ENCODE assay signal across 15 cellular contexts in genomic region chr9:98922721-98923435, GRCh38. TPM values are rescaled to one million over a fixed set of nuclear protein-coding genes. Genes with fewer than 3 reads are reported as not detected.
DNase-seq lines count a peak whose midpoint lies in the region; ATAC-seq and TF ChIP-seq lines count a peak whose summit lies in the region.
"Had no signal": no experiment of that assay in that cellular context is flagged by ENCODE, and none has a peak within 500 bp of the region (broad histone marks: within the 10 kb centered on the region; RNA-seq: fewer than 3 reads in every experiment).

No MANE protein-coding gene starts in this region.

- 72% methylated on average over 4 of the region's 4 CpGs for WGBS in hepatocyte (ENCODE audit: low lambda C conversion rate, missing lambda C conversion rate)
- no CpG with 5 or more reads among the region's 4 CpGs for WGBS in neuronal stem cell (ENCODE audit: extremely low coverage in 2 of 2, insufficient read length in 2 of 2, insufficient replicate concordance in 1 of 2), 2 donors

- H2BK120ac ChIP-seq in neuronal stem cell (ENCODE audit: low read depth, low read length) = no peak overlapping the region

- peak overlapping the region; percentile 42 for H3K4me2 ChIP-seq in hepatocyte
- no peak overlapping the region for H3K4me2 ChIP-seq in neuronal stem cell (ENCODE audit: insufficient read depth, low read length, poor library complexity, severe bottlenecking)

- no peaks in the 10 kb centered on the region for H3K9me2 ChIP-seq in hepatocyte (replicated peaks; ENCODE audit: insufficient read depth)

- no peak overlapping the region for H2BK12ac ChIP-seq in neuronal stem cell (ENCODE audit: low read length)

- no peaks in the 10 kb centered on the region for H3K9me3 Mint-ChIP-seq in stimulated activated effector memory CD8-positive, alpha-beta T cell treated with anti-CD3 and anti-CD28 coated beads, Interleukin-12 subunit alpha, Interleukin-12 subunit beta, amount 100 ng/mL, for 72 hours

- H3K4me3 ChIP-seq in hepatocyte (no peak overlapping the region), neuronal stem cell (ENCODE audit: low read length in 2 of 2) (no peak overlapping the region)
- H3K4me3 ChIP-seq: cardiac muscle cell, heart left ventricle, SK-N-MC, thyroid gland had no signal

- no peaks in the 10 kb centered on the region for H3K79me2 ChIP-seq in hepatocyte

- H3K27me3 ChIP-seq in hepatocyte (no peaks in the 10 kb centered on the region), neuronal stem cell (ENCODE audit: control insufficient read depth in 3 of 3, insufficient read depth in 3 of 3, low read depth in 1 of 3, low read length in 3 of 3) (peaks cover 0 to 13% (median 0%) of the 10 kb centered on the region in 3 experiments)
- H3K27me3 ChIP-seq: cardiac muscle cell, heart left ventricle, thyroid gland had no signal

- no peak overlapping the region for H3K9ac ChIP-seq in neuronal stem cell (ENCODE audit: low read depth, low read length, poor library complexity)

- DNase-seq in SKM-1 treated with dmso at 0.1 percent for 144 hours (lab: John Stamatoyannopoulos, UW; ENCODE audit: unreplicated experiment) = peak; percentile 13
- DNase-seq in SKM-1 (lab: John Stamatoyannopoulos, UW; ENCODE audit: unreplicated experiment) = no peak
- DNase-seq in RPMI7951 (ENCODE audit: low read depth) = peak; percentile 55
- DNase-seq in hepatocyte (ENCODE audit: low spot score) = no peak
- no peak for DNase-seq in stimulated activated effector memory CD8-positive, alpha-beta T cell treated with anti-CD3 and anti-CD28 coated beads, Interleukin-12 subunit alpha, Interleukin-12 subunit beta, amount 100 ng/mL, for 72 hours (ENCODE audit: low spot score in 2 of 2)
- DNase-seq in neuronal stem cell (ENCODE audit: low spot score) = no peak
- DNase-seq in NCI-H82 (lab: John Stamatoyannopoulos, UW) = no peak
- DNase-seq: activated gamma-delta T cell treated with Interleukin-2 at 50 U/mL for 16 hours, heart left ventricle, NCI-H1694 treated with DMSO at 0.1 percent for 48 hours, NCI-H526, thyroid gland had no signal

- TF ChIP-seq CTCF in hepatocyte (IDR thresholded peaks at IDR 0.05; ENCODE audit: poor library complexity) = no peak

- no peak overlapping the region for H3K23ac ChIP-seq in neuronal stem cell (ENCODE audit: low read depth, low read length, poor library complexity)

- no peak overlapping the region for H3K4ac ChIP-seq in neuronal stem cell (ENCODE audit: low read length)

- H3K27ac ChIP-seq in hepatocyte = peak overlapping the region; percentile 57
- no peak overlapping the region for H3K27ac ChIP-seq in neuronal stem cell (replicated peaks; ENCODE audit: low read length)
- H3K27ac ChIP-seq: cardiac muscle cell, SK-N-MC, thyroid gland had no signal

- no peaks in the 10 kb centered on the region for H3K79me1 ChIP-seq in neuronal stem cell (ENCODE audit: low read depth, low read length)

- peak; percentile 19 for ATAC-seq in stimulated activated effector memory CD8-positive, alpha-beta T cell treated with anti-CD3 and anti-CD28 coated beads, Interleukin-12 subunit alpha, Interleukin-12 subunit beta, amount 100 ng/mL, for 72 hours
- ATAC-seq in HG02678 (IDR thresholded peaks at IDR 0.05; ENCODE audit: unreplicated experiment) = no peak

- H2AFZ ChIP-seq in hepatocyte (no peak overlapping the region), neuronal stem cell (ENCODE audit: low read length) (no peak overlapping the region)

- no peak overlapping the region for H2BK15ac ChIP-seq in neuronal stem cell (ENCODE audit: low read length)

- H4K91ac ChIP-seq in neuronal stem cell (ENCODE audit: low read depth, low read length, poor library complexity) = no peak overlapping the region

- H2BK5ac ChIP-seq in neuronal stem cell (ENCODE audit: low read length) = no peak overlapping the region

- no peak overlapping the region for H4K8ac ChIP-seq in neuronal stem cell (ENCODE audit: low read depth, low read length)

- no peaks in the 10 kb centered on the region for H4K20me1 ChIP-seq in hepatocyte (ENCODE audit: insufficient read depth, poor library complexity, severe bottlenecking)

- no peaks in the 10 kb centered on the region for H3K4me1 Mint-ChIP-seq in stimulated activated effector memory CD8-positive, alpha-beta T cell treated with anti-CD3 and anti-CD28 coated beads, Interleukin-12 subunit alpha, Interleukin-12 subunit beta, amount 100 ng/mL, for 72 hours

- no peaks in the 10 kb centered on the region for H3K36me3 Mint-ChIP-seq in stimulated activated effector memory CD8-positive, alpha-beta T cell treated with anti-CD3 and anti-CD28 coated beads, Interleukin-12 subunit alpha, Interleukin-12 subunit beta, amount 100 ng/mL, for 72 hours

- no peaks in the 10 kb centered on the region for H3K9me3 ChIP-seq in hepatocyte (ENCODE audit: low read depth)
- no peaks in the 10 kb centered on the region for H3K9me3 ChIP-seq in neuronal stem cell (replicated peaks in 1 of 2; ENCODE audit: control insufficient read depth in 2 of 2, insufficient read depth in 1 of 2, low read depth in 1 of 2, low read length in 2 of 2)
- H3K9me3 ChIP-seq: heart left ventricle, thyroid gland had no signal

- H2AK5ac ChIP-seq in neuronal stem cell (ENCODE audit: low read depth, low read length) = no peak overlapping the region

- no peak overlapping the region for H3K4me3 Mint-ChIP-seq in stimulated activated effector memory CD8-positive, alpha-beta T cell treated with anti-CD3 and anti-CD28 coated beads, Interleukin-12 subunit alpha, Interleukin-12 subunit beta, amount 100 ng/mL, for 72 hours

- no peak overlapping the region for H3K14ac ChIP-seq in neuronal stem cell (ENCODE audit: low read length)

- H3K4me1 ChIP-seq in hepatocyte (ENCODE audit: insufficient read depth) (peaks cover 12% of the 10 kb centered on the region), neuronal stem cell (ENCODE audit: control insufficient read depth in 2 of 2, insufficient read depth in 1 of 2, low read depth in 1 of 2, low read length in 2 of 2) (peaks cover 0 to 14% of the 10 kb centered on the region in 2 donors)

- no peak overlapping the region for H3K27ac Mint-ChIP-seq in stimulated activated effector memory CD8-positive, alpha-beta T cell treated with anti-CD3 and anti-CD28 coated beads, Interleukin-12 subunit alpha, Interleukin-12 subunit beta, amount 100 ng/mL, for 72 hours

- H3K36me3 ChIP-seq in hepatocyte (replicated peaks; ENCODE audit: insufficient read depth, low read depth) (no peaks in the 10 kb centered on the region), neuronal stem cell (replicated peaks in 1 of 2; ENCODE audit: control insufficient read depth in 2 of 2, insufficient read depth in 2 of 2, low read length in 2 of 2) (no peaks in the 10 kb centered on the region)
- H3K36me3 ChIP-seq: cardiac muscle cell, heart left ventricle, thyroid gland had no signal

- H3K18ac ChIP-seq in neuronal stem cell (ENCODE audit: low read length) = no peak overlapping the region

RNA-seq across cellular contexts. Expression of gene COL15A1, which starts 20.8 kb away (rescaled TPM):
- total RNA-seq in RPMI7951 (2014; rRNA removed; shearing (Covaris generic)) = 20.2 and 21.1 TPM in 2 replicates
- 105 and 106 TPM in 2 replicates for total RNA-seq in hepatocyte
- polyA plus RNA-seq in hepatocyte = 87.2 and 97.6 TPM in 2 replicates
- 0.59 TPM for polyA plus RNA-seq in neuronal stem cell (2013, experiment 1 of 2)
- 0.62 TPM for polyA plus RNA-seq in neuronal stem cell (2013, experiment 2 of 2)

Comparison
In these comparisons a context has a peak if more than half of its experiments do, and no peak if none do; other contexts are left out.
1. DNase-seq: peak in SKM-1 treated with dmso at 0.1 percent for 144 hours (single experiment) and RPMI7951 (single experiment); none in SKM-1 (single experiment), hepatocyte (single experiment), stimulated activated effector memory CD8-positive, alpha-beta T cell treated with anti-CD3 and anti-CD28 coated beads, Interleukin-12 subunit alpha, Interleukin-12 subunit beta, amount 100 ng/mL, for 72 hours (0 of 2), neuronal stem cell (single experiment) and NCI-H82 (single experiment).